28 cellular contexts compared by ENCODE assay signal in the genomic region with DNA sequence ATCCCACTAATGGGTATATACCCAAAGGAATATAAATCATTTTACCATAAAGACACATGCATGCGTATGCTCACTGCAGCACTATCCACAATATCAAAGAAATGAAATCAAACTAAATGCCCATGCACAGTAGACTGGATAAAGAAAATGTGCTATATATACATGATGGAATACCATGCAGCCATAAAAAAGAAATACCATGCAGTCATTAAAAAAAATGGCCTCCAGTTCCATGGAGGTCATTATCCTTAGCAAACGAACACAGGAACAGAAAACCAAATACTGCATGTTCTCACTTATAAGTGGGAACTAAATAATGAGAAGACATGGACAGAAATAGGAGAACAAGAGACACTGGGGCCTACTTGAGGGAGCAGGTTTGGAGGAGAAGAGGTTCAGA.
"Had no signal": no experiment of that assay in that cellular context is flagged by ENCODE, and none has a peak within 500 bp of the region (broad histone marks: within the 10 kb centered on the region; RNA-seq: fewer than 3 reads in every experiment).

No MANE protein-coding gene starts in this region.

- H3K9me3 ChIP-seq: ovary, psoas muscle, right lobe of liver, sigmoid colon, stomach, thoracic aorta, thyroid gland, tibial nerve, upper lobe of left lung, vagina had no signal

- DNase-seq: natural killer cell; occipital lobe; ovary; posterior cingulate gyrus; psoas muscle; right cardiac atrium; right lobe of liver; sigmoid colon; small intestine; stimulated activated CD4-positive, alpha-beta T cell treated with anti-CD3 and anti-CD28 coated beads, Interleukin-15, amount 100 ng/mL, for 24 hours; stimulated activated CD4-positive, alpha-beta T cell treated with anti-CD3 and anti-CD28 coated beads, Interleukin-2, amount 100 ng/mL, for 24 hours; stimulated activated CD4-positive, alpha-beta T cell treated with anti-CD3 and anti-CD28 coated beads, Interleukin-2, amount 100 ng/mL, for 48 hours; stimulated activated CD4-positive, alpha-beta T cell treated with anti-CD3 and anti-CD28 coated beads, Interleukin-4, amount 100 ng/mL, for 24 hours; stimulated activated naive B cell treated with anti-CD40 and anti-IgM and Interleukin-4, amounts not matched to agents 10 μg/mL and 1 μg/mL and 100 μg/mL, for 72 hours; stimulated activated naive CD4-positive, alpha-beta T cell treated with Interleukin-2 at 50 U/mL for 16 hours; stomach; thyroid gland; trophoblast cell; upper lobe of left lung had no signal

- ATAC-seq: natural killer cell; psoas muscle; right cardiac atrium; right lobe of liver; stimulated activated effector memory CD8-positive, alpha-beta T cell treated with anti-CD3 and anti-CD28 coated beads, Interleukin-12 subunit alpha, Interleukin-12 subunit beta, amount 100 ng/mL, for 72 hours; stimulated activated naive B cell treated with anti-CD40 and anti-IgM and Interleukin-4, amounts not matched to agents 10 μg/mL and 1 μg/mL and 100 μg/mL, for 72 hours had no signal

- H3K27ac Mint-ChIP-seq: natural killer cell; nephron; neural progenitor cell; progenitor cell of endocrine pancreas; stimulated activated effector memory CD8-positive, alpha-beta T cell treated with anti-CD3 and anti-CD28 coated beads, Interleukin-12 subunit alpha, Interleukin-12 subunit beta, amount 100 ng/mL, for 72 hours; stimulated activated naive B cell treated with anti-CD40 and anti-IgM and Interleukin-4, amounts not matched to agents 10 μg/mL and 1 μg/mL and 100 μg/mL, for 72 hours; stimulated activated naive CD8-positive, alpha-beta T cell treated with anti-CD3 and anti-CD28 coated beads, Interleukin-15, Interleukin-2, amounts not matched to agents 100 ng/mL and 50 ng/mL, for 24 hours had no signal

- H3K4me3 Mint-ChIP-seq: natural killer cell; nephron; neural progenitor cell; stimulated activated effector memory CD8-positive, alpha-beta T cell treated with anti-CD3 and anti-CD28 coated beads, Interleukin-12 subunit alpha, Interleukin-12 subunit beta, amount 100 ng/mL, for 72 hours; stimulated activated naive B cell treated with anti-CD40 and anti-IgM and Interleukin-4, amounts not matched to agents 10 μg/mL and 1 μg/mL and 100 μg/mL, for 72 hours; stimulated activated naive CD8-positive, alpha-beta T cell treated with anti-CD3 and anti-CD28 coated beads, Interleukin-15, Interleukin-2, amounts not matched to agents 100 ng/mL and 50 ng/mL, for 24 hours had no signal

- H3K36me3 Mint-ChIP-seq: natural killer cell; neural progenitor cell; stimulated activated effector memory CD8-positive, alpha-beta T cell treated with anti-CD3 and anti-CD28 coated beads, Interleukin-12 subunit alpha, Interleukin-12 subunit beta, amount 100 ng/mL, for 72 hours had no signal

- H3K4me1 ChIP-seq: neural progenitor cell, parathyroid adenoma, psoas muscle, right lobe of liver, sigmoid colon, stomach, thyroid gland, tibial nerve, upper lobe of left lung, vagina had no signal

- H3K27ac ChIP-seq: neural progenitor cell, ovary, parathyroid adenoma, psoas muscle, right lobe of liver, sigmoid colon, stomach, thoracic aorta, thyroid gland, tibial nerve, upper lobe of left lung, vagina had no signal

- H3K36me3 ChIP-seq: neural progenitor cell, ovary, right lobe of liver, sigmoid colon, stomach, thoracic aorta, thyroid gland, tibial nerve, upper lobe of left lung, vagina had no signal

- H3K4me1 Mint-ChIP-seq: nephron had no signal

- H3K27me3 Mint-ChIP-seq: progenitor cell of endocrine pancreas; stimulated activated naive B cell treated with anti-CD40 and anti-IgM and Interleukin-4, amounts not matched to agents 10 μg/mL and 1 μg/mL and 100 μg/mL, for 72 hours; stimulated activated naive CD8-positive, alpha-beta T cell treated with anti-CD3 and anti-CD28 coated beads, Interleukin-15, Interleukin-2, amounts not matched to agents 100 ng/mL and 50 ng/mL, for 24 hours had no signal

- H3K27me3 ChIP-seq: neural progenitor cell, ovary, right lobe of liver, sigmoid colon, stomach, thyroid gland, tibial nerve, upper lobe of left lung, vagina had no signal

- H3K4me3 ChIP-seq: neural progenitor cell, ovary, psoas muscle, right lobe of liver, sigmoid colon, stomach, thoracic aorta, thyroid gland, tibial nerve, upper lobe of left lung, vagina had no signal

- H3K9me3 Mint-ChIP-seq: natural killer cell; neural progenitor cell; stimulated activated effector memory CD8-positive, alpha-beta T cell treated with anti-CD3 and anti-CD28 coated beads, Interleukin-12 subunit alpha, Interleukin-12 subunit beta, amount 100 ng/mL, for 72 hours had no signal
